10 cellular contexts compared by ENCODE assay signal in genomic region chr6:6407061-6407723, GRCh38.
DNase-seq lines count a peak whose midpoint lies in the region; ATAC-seq, FAIRE-seq and TF ChIP-seq lines count a peak whose summit lies in the region.
"Had no signal": no experiment of that assay in that cellular context is flagged by ENCODE, and none has a peak within 500 bp of the region (broad histone marks: within the 10 kb centered on the region; RNA-seq: fewer than 3 reads in every experiment).

No MANE protein-coding gene starts in this region.

- H3K36me3 ChIP-seq in KOPT-K1 (ENCODE audit: insufficient read depth, low read length) (no peaks in the 10 kb centered on the region), mucosa of descending colon (ENCODE audit: low read depth) (no peaks in the 10 kb centered on the region)
- H3K36me3 ChIP-seq: ovary, thyroid gland had no signal

- peak overlapping the region; percentile 74 for H3K27ac ChIP-seq in KOPT-K1 (ENCODE audit: low read depth, low read length, poor library complexity, severe bottlenecking)
- H3K27ac ChIP-seq: ovary, thyroid gland had no signal

- TF ChIP-seq POLR2A in H54 (IDR thresholded peaks at IDR 0.05; ENCODE audit: low read depth, low read length): no peak

- TF ChIP-seq CTCF in mucosa of descending colon (IDR thresholded peaks at IDR 0.05): no peak

- peak; percentile 95 for ATAC-seq in GM18519 (IDR thresholded peaks at IDR 0.05; ENCODE audit: low FRiP score, unreplicated experiment)
- peak; percentile 95 for ATAC-seq in GM21786 (IDR thresholded peaks at IDR 0.05; ENCODE audit: unreplicated experiment)
- peak; percentile 50 for ATAC-seq in mucosa of descending colon

- H3K9me3 ChIP-seq in KOPT-K1 (ENCODE audit: insufficient read depth, low read length, poor library complexity, severe bottlenecking) (no peaks in the 10 kb centered on the region), mucosa of descending colon (no peaks in the 10 kb centered on the region)
- H3K9me3 ChIP-seq: ovary, thyroid gland had no signal

- H3K4me3 ChIP-seq in mucosa of descending colon: no peak overlapping the region
- H3K4me3 ChIP-seq: ovary, thyroid gland had no signal

- no peak for FAIRE-seq in H54 (lab: Jason Lieb, UNC)

- intact Hi-C loops in mucosa of descending colon (cut with DNase I, micrococcal nuclease): no loop called here

- H3K4me1 ChIP-seq in mucosa of descending colon (ENCODE audit: low read depth): no peaks in the 10 kb centered on the region
- H3K4me1 ChIP-seq: thyroid gland had no signal

- DNase-seq in mucosa of descending colon (no peak), NCI-H82 (lab: John Stamatoyannopoulos, UW) (no peak), H54 (ENCODE audit: insufficient read length, low spot score) (no peak), NCI-H774 (lab: John Stamatoyannopoulos, UW) (no peak)
- no peak for DNase-seq in stimulated activated CD4-positive, alpha-beta T cell treated with anti-CD3 and anti-CD28 coated beads, Interleukin-4, amount 100 ng/mL, for 1 hour
- DNase-seq: ovary, thyroid gland had no signal
